In genomic region chr5:82164957-82165698, GRCh38 we compare ENCODE assay signal across 9 cellular contexts.
DNase-seq lines count a peak whose midpoint lies in the region; ATAC-seq and TF ChIP-seq lines count a peak whose summit lies in the region.
"Had no signal": no experiment of that assay in that cellular context is flagged by ENCODE, and none has a peak within 500 bp of the region (broad histone marks: within the 10 kb centered on the region; RNA-seq: fewer than 3 reads in every experiment).

No MANE protein-coding gene starts in this region.

- no peaks in the 10 kb centered on the region for H4K20me1 ChIP-seq in fibroblast of lung (ENCODE audit: control insufficient read depth, extremely low read depth, insufficient read depth, low read length)

- H3K27ac ChIP-seq in fibroblast of lung (ENCODE audit: insufficient read depth, low read length): no peak overlapping the region

- ATAC-seq in stimulated activated naive CD8-positive, alpha-beta T cell treated with anti-CD3 and anti-CD28 coated beads, Interleukin-15, amount 100 ng/mL, for 72 hours: no peak

- H3K9me3 Mint-ChIP-seq in osteocyte (ENCODE audit: unreplicated experiment): no peaks in the 10 kb centered on the region
- H3K9me3 Mint-ChIP-seq in stimulated activated naive CD8-positive, alpha-beta T cell treated with anti-CD3 and anti-CD28 coated beads, Interleukin-15, amount 100 ng/mL, for 72 hours: no peaks in the 10 kb centered on the region

- peaks cover 38% of the 10 kb centered on the region for H3K4me1 Mint-ChIP-seq in osteocyte (ENCODE audit: unreplicated experiment)
- H3K4me1 Mint-ChIP-seq in stimulated activated naive CD8-positive, alpha-beta T cell treated with anti-CD3 and anti-CD28 coated beads, Interleukin-15, amount 100 ng/mL, for 72 hours: peaks cover 5% of the 10 kb centered on the region

- no peak overlapping the region for H3K4me3 ChIP-seq in fibroblast of lung (replicated peaks in 1 of 4; ENCODE audit: control extremely low read depth in 1 of 4, insufficient read depth in 1 of 4, low read depth in 3 of 4, low read length in 4 of 4)
- H3K4me3 ChIP-seq: lung had no signal

- H3K27ac Mint-ChIP-seq in osteocyte (ENCODE audit: unreplicated experiment): peak overlapping the region; percentile 85
- H3K27ac Mint-ChIP-seq in stimulated activated naive CD8-positive, alpha-beta T cell treated with anti-CD3 and anti-CD28 coated beads, Interleukin-15, amount 100 ng/mL, for 72 hours: peak overlapping the region in 1 of 2 donors; percentile 27

- H3K27me3 ChIP-seq in fibroblast of lung (ENCODE audit: control insufficient read depth, insufficient read depth, low read length): no peaks in the 10 kb centered on the region

- peak overlapping the region; percentile 40 for H3K4me2 ChIP-seq in fibroblast of lung (ENCODE audit: extremely low read depth, insufficient read depth, low read length)

- H3K9me3 ChIP-seq in fibroblast of lung (ENCODE audit: control insufficient read depth, insufficient read depth, low read depth, low read length): no peaks in the 10 kb centered on the region

- H3K36me3 ChIP-seq in fibroblast of lung (ENCODE audit: control insufficient read depth, insufficient read depth, low read length): no peaks in the 10 kb centered on the region

- no peaks in the 10 kb centered on the region for H3K79me2 ChIP-seq in fibroblast of lung (ENCODE audit: control insufficient read depth, insufficient read depth, low read length)

- no peak overlapping the region for H3K4me3 Mint-ChIP-seq in osteocyte (ENCODE audit: unreplicated experiment)
- H3K4me3 Mint-ChIP-seq in stimulated activated naive CD8-positive, alpha-beta T cell treated with anti-CD3 and anti-CD28 coated beads, Interleukin-15, amount 100 ng/mL, for 72 hours: no peak overlapping the region

- H3K36me3 Mint-ChIP-seq in osteocyte (ENCODE audit: unreplicated experiment): no peaks in the 10 kb centered on the region

- DNase-seq in DMS 273 treated with DMSO at 0.1 percent for 48 hours (lab: John Stamatoyannopoulos, UW) (peak; percentile 62), NCI-H82 (lab: John Stamatoyannopoulos, UW) (peak; percentile 91), fibroblast of lung (ENCODE audit: low read depth in 2 of 2) (peak; percentile 73 to 80), osteocyte (ENCODE audit: extremely low spot score, unreplicated experiment) (no peak), germinal center (ENCODE audit: low spot score) (no peak), NCI-H187 treated with DMSO at 0.1 percent for 48 hours (lab: John Stamatoyannopoulos, UW) (no peak)
- DNase-seq in stimulated activated naive CD4-positive, alpha-beta T cell (lab: John Stamatoyannopoulos, UW): no peak
- DNase-seq in stimulated activated naive CD8-positive, alpha-beta T cell treated with anti-CD3 and anti-CD28 coated beads, Interleukin-15, amount 100 ng/mL, for 72 hours: no peak

- H3K4me1 ChIP-seq in fibroblast of lung (ENCODE audit: control insufficient read depth, extremely low read depth, insufficient read depth, low read length): peaks cover 8% of the 10 kb centered on the region

- TF ChIP-seq CTCF in fibroblast of lung (conservative IDR thresholded peaks at IDR 0.05 in 1 of 2, IDR thresholded peaks at IDR 0.05 in 1 of 2; ENCODE audit: low read depth in 1 of 2, low read length in 2 of 2): no peak
- TF ChIP-seq CTCF in osteocyte (IDR thresholded peaks at IDR 0.05): no peak

- peak overlapping the region; percentile 22 for H2AFZ ChIP-seq in fibroblast of lung (ENCODE audit: low read length)

- no peaks in the 10 kb centered on the region for H3K27me3 Mint-ChIP-seq in osteocyte (ENCODE audit: unreplicated experiment)
- no peaks in the 10 kb centered on the region for H3K27me3 Mint-ChIP-seq in stimulated activated naive CD8-positive, alpha-beta T cell treated with anti-CD3 and anti-CD28 coated beads, Interleukin-15, amount 100 ng/mL, for 72 hours

- no peak overlapping the region for H3K9ac ChIP-seq in fibroblast of lung (ENCODE audit: insufficient read depth, low read length)

Comparison
In these comparisons a context has a peak if more than half of its experiments do, and no peak if none do; other contexts are left out.
1. DNase-seq: peak in DMS 273 treated with DMSO at 0.1 percent for 48 hours (single experiment), NCI-H82 (single experiment) and fibroblast of lung (2 of 2); none in osteocyte (single experiment), germinal center (single experiment), stimulated activated naive CD4-positive, alpha-beta T cell (0 of 6), stimulated activated naive CD8-positive, alpha-beta T cell treated with anti-CD3 and anti-CD28 coated beads, Interleukin-15, amount 100 ng/mL, for 72 hours (0 of 2) and NCI-H187 treated with DMSO at 0.1 percent for 48 hours (single experiment).